1 cellular context compared by ENCODE assay signal in the genomic region with DNA sequence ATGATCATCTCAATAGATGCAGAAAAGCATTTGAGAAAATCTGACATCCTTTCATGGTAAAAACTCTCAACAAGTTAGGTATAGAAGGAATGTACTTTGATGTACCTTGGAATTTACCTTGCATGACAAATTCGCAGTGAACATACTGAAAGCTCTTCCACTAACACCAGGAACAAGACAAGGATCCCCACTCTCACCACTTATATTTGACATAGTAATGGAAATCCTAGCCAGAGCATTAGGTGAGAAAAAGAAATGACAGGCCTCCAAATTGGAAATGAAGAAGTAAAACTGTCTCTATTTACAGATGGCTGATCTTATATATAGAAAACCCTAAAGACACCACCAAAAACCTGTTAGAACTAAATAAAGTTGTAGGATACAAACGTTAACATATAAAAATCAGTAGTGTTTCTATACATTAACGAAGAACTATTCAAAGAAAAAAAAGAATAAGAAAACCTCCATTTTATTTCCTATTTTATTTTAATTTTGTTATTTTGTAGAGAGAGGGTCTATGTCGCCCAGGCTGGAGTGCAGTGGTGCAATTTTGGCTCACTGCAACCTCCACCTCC.
TF ChIP-seq lines count a peak whose summit lies in the region.

No MANE protein-coding gene starts in this region.

TF ChIP-seq in GM12878, 131 proteins besides CTCF, POLR2A, EP300 and RAD21:
- TF ChIP-seq, protein P1, sequence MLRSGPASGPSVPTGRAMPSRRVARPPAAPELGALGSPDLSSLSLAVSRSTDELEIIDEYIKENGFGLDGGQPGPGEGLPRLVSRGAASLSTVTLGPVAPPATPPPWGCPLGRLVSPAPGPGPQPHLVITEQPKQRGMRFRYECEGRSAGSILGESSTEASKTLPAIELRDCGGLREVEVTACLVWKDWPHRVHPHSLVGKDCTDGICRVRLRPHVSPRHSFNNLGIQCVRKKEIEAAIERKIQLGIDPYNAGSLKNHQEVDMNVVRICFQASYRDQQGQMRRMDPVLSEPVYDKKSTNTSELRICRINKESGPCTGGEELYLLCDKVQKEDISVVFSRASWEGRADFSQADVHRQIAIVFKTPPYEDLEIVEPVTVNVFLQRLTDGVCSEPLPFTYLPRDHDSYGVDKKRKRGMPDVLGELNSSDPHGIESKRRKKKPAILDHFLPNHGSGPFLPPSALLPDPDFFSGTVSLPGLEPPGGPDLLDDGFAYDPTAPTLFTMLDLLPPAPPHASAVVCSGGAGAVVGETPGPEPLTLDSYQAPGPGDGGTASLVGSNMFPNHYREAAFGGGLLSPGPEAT (IDR thresholded peaks at IDR 0.05; ENCODE audit: low read depth) = peak; percentile 54; the same call in 1 of the 2 replicates
- no peak for TF ChIP-seq GABPA (IDR thresholded peaks at IDR 0.05; ENCODE audit: low read depth)
- TF ChIP-seq, protein P2, sequence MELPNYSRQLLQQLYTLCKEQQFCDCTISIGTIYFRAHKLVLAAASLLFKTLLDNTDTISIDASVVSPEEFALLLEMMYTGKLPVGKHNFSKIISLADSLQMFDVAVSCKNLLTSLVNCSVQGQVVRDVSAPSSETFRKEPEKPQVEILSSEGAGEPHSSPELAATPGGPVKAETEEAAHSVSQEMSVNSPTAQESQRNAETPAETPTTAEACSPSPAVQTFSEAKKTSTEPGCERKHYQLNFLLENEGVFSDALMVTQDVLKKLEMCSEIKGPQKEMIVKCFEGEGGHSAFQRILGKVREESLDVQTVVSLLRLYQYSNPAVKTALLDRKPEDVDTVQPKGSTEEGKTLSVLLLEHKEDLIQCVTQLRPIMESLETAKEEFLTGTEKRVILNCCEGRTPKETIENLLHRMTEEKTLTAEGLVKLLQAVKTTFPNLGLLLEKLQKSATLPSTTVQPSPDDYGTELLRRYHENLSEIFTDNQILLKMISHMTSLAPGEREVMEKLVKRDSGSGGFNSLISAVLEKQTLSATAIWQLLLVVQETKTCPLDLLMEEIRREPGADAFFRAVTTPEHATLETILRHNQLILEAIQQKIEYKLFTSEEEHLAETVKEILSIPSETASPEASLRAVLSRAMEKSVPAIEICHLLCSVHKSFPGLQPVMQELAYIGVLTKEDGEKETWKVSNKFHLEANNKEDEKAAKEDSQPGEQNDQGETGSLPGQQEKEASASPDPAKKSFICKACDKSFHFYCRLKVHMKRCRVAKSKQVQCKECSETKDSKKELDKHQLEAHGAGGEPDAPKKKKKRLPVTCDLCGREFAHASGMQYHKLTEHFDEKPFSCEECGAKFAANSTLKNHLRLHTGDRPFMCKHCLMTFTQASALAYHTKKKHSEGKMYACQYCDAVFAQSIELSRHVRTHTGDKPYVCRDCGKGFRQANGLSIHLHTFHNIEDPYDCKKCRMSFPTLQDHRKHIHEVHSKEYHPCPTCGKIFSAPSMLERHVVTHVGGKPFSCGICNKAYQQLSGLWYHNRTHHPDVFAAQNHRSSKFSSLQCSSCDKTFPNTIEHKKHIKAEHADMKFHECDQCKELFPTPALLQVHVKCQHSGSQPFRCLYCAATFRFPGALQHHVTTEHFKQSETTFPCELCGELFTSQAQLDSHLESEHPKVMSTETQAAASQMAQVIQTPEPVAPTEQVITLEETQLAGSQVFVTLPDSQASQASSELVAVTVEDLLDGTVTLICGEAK (IDR thresholded peaks at IDR 0.05; ENCODE audit: borderline replicate concordance) = peak; percentile 91; the same call in 1 of the 2 replicates
- TF ChIP-seq BHLHE40 (IDR thresholded peaks at IDR 0.05; ENCODE audit: borderline replicate concordance in 1 of 2, low read depth in 2 of 2, low read length in 1 of 2) = no peak
- TF ChIP-seq RAD51 (IDR thresholded peaks at IDR 0.05) = peak; percentile 32; the same call in 1 of the 2 replicates
- TF ChIP-seq, protein P3, sequence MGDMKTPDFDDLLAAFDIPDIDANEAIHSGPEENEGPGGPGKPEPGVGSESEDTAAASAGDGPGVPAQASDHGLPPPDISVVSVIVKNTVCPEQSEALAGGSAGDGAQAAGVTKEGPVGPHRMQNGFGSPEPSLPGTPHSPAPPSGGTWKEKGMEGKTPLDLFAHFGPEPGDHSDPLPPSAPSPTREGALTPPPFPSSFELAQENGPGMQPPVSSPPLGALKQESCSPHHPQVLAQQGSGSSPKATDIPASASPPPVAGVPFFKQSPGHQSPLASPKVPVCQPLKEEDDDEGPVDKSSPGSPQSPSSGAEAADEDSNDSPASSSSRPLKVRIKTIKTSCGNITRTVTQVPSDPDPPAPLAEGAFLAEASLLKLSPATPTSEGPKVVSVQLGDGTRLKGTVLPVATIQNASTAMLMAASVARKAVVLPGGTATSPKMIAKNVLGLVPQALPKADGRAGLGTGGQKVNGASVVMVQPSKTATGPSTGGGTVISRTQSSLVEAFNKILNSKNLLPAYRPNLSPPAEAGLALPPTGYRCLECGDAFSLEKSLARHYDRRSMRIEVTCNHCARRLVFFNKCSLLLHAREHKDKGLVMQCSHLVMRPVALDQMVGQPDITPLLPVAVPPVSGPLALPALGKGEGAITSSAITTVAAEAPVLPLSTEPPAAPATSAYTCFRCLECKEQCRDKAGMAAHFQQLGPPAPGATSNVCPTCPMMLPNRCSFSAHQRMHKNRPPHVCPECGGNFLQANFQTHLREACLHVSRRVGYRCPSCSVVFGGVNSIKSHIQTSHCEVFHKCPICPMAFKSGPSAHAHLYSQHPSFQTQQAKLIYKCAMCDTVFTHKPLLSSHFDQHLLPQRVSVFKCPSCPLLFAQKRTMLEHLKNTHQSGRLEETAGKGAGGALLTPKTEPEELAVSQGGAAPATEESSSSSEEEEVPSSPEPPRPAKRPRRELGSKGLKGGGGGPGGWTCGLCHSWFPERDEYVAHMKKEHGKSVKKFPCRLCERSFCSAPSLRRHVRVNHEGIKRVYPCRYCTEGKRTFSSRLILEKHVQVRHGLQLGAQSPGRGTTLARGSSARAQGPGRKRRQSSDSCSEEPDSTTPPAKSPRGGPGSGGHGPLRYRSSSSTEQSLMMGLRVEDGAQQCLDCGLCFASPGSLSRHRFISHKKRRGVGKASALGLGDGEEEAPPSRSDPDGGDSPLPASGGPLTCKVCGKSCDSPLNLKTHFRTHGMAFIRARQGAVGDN (IDR thresholded peaks at IDR 0.05) = peak; percentile 31; the same call in 1 of the 2 replicates
- peak; percentile 48 to 62; a peak in 2 of 4 replicates for TF ChIP-seq IKZF2 (IDR thresholded peaks at IDR 0.05)
- TF ChIP-seq, protein P4, sequence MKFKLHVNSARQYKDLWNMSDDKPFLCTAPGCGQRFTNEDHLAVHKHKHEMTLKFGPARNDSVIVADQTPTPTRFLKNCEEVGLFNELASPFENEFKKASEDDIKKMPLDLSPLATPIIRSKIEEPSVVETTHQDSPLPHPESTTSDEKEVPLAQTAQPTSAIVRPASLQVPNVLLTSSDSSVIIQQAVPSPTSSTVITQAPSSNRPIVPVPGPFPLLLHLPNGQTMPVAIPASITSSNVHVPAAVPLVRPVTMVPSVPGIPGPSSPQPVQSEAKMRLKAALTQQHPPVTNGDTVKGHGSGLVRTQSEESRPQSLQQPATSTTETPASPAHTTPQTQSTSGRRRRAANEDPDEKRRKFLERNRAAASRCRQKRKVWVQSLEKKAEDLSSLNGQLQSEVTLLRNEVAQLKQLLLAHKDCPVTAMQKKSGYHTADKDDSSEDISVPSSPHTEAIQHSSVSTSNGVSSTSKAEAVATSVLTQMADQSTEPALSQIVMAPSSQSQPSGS (IDR thresholded peaks at IDR 0.05; ENCODE audit: low read length) = no peak
- TF ChIP-seq SUPT20H (IDR thresholded peaks at IDR 0.05; ENCODE audit: borderline replicate concordance, control insufficient read depth, low read depth, low read length) = no peak
- no peak for TF ChIP-seq POLR2AphosphoS5 (IDR thresholded peaks at IDR 0.05; ENCODE audit: low read length)
- TF ChIP-seq ZNF24 (IDR thresholded peaks at IDR 0.05) = no peak
- TF ChIP-seq, protein P5, sequence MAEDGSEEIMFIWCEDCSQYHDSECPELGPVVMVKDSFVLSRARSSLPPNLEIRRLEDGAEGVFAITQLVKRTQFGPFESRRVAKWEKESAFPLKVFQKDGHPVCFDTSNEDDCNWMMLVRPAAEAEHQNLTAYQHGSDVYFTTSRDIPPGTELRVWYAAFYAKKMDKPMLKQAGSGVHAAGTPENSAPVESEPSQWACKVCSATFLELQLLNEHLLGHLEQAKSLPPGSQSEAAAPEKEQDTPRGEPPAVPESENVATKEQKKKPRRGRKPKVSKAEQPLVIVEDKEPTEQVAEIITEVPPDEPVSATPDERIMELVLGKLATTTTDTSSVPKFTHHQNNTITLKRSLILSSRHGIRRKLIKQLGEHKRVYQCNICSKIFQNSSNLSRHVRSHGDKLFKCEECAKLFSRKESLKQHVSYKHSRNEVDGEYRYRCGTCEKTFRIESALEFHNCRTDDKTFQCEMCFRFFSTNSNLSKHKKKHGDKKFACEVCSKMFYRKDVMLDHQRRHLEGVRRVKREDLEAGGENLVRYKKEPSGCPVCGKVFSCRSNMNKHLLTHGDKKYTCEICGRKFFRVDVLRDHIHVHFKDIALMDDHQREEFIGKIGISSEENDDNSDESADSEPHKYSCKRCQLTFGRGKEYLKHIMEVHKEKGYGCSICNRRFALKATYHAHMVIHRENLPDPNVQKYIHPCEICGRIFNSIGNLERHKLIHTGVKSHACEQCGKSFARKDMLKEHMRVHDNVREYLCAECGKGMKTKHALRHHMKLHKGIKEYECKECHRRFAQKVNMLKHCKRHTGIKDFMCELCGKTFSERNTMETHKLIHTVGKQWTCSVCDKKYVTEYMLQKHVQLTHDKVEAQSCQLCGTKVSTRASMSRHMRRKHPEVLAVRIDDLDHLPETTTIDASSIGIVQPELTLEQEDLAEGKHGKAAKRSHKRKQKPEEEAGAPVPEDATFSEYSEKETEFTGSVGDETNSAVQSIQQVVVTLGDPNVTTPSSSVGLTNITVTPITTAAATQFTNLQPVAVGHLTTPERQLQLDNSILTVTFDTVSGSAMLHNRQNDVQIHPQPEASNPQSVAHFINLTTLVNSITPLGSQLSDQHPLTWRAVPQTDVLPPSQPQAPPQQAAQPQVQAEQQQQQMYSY (CRISPR knock-in tag; IDR thresholded peaks at IDR 0.05) = no peak
- TF ChIP-seq, protein P6, sequence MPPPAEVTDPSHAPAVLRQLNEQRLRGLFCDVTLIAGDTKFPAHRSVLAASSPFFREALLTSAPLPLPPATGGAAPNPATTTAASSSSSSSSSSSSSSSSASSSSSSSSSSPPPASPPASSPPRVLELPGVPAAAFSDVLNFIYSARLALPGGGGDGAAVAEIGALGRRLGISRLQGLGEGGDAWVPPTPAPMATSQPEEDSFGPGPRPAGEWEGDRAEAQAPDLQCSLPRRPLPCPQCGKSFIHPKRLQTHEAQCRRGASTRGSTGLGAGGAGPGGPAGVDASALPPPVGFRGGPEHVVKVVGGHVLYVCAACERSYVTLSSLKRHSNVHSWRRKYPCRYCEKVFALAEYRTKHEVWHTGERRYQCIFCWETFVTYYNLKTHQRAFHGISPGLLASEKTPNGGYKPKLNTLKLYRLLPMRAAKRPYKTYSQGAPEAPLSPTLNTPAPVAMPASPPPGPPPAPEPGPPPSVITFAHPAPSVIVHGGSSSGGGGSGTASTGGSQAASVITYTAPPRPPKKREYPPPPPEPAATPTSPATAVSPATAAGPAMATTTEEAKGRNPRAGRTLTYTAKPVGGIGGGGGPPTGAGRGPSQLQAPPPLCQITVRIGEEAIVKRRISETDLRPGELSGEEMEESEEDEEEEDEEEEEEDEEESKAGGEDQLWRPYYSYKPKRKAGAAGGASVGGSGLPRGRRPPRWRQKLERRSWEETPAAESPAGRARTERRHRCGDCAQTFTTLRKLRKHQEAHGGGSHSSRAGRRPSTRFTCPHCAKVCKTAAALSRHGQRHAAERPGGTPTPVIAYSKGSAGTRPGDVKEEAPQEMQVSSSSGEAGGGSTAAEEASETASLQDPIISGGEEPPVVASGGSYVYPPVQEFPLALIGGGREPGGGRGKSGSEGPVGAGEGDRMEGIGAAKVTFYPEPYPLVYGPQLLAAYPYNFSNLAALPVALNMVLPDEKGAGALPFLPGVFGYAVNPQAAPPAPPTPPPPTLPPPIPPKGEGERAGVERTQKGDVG (CRISPR knock-in tag; IDR thresholded peaks at IDR 0.05) = no peak
TF ChIP-seq in GM12878: peak in this region for 5.
